7 cellular contexts compared by ENCODE assay signal in genomic region chrX:54921427-54922021, GRCh38. TPM values are rescaled to one million over a fixed set of nuclear protein-coding genes. Genes with fewer than 3 reads are reported as not detected.
DNase-seq lines count a peak whose midpoint lies in the region; ATAC-seq and TF ChIP-seq lines count a peak whose summit lies in the region.

No MANE protein-coding gene starts in this region.

- peaks cover 22% of the 10 kb centered on the region for H3K4me1 Mint-ChIP-seq in dendritic cell treated with granulocyte-macrophage colony-stimulating factor and Interleukin-4, amounts not matched to agents 40 ng/mL and 50 ng/mL, for 4 days (ENCODE audit: low read depth)

- peaks cover 26% of the 10 kb centered on the region for H3K27me3 Mint-ChIP-seq in dendritic cell treated with granulocyte-macrophage colony-stimulating factor and Interleukin-4, amounts not matched to agents 40 ng/mL and 50 ng/mL, for 4 days

- WGBS in lower leg skin, 2 donors: 4 to 34% methylated on average over 24 to 29 of the region's 29 CpGs

- H3K4me3 ChIP-seq in lower leg skin (ENCODE audit: low read depth, poor library complexity, severe bottlenecking): peak overlapping the region; percentile 28

- intact Hi-C loops in dendritic cell treated with granulocyte-macrophage colony-stimulating factor and Interleukin-4, amounts not matched to agents 40 ng/mL and 50 ng/mL, for 4 days (cut with micrococcal nuclease): loop anchor here (10.0 kb wide), 1 partner anchor 63 kb away; no protein-coding TSS in a partner anchor
- intact Hi-C loops in lower leg skin (cut with DNase I; ENCODE audit: low total_unique reads): no loop called here

- H3K4me3 Mint-ChIP-seq in dendritic cell treated with granulocyte-macrophage colony-stimulating factor and Interleukin-4, amounts not matched to agents 40 ng/mL and 50 ng/mL, for 4 days: peak overlapping the region; percentile 66

- no peak for TF ChIP-seq CTCF in lower leg skin (IDR thresholded peaks at IDR 0.05)

- H3K36me3 Mint-ChIP-seq in dendritic cell treated with granulocyte-macrophage colony-stimulating factor and Interleukin-4, amounts not matched to agents 40 ng/mL and 50 ng/mL, for 4 days (ENCODE audit: low read depth): no peaks in the 10 kb centered on the region

- DNase-seq in NCI-H1436 treated with DMSO at 0.1 percent for 48 hours (lab: John Stamatoyannopoulos, UW) (peak; percentile 42), lower leg skin (ENCODE audit: low spot score in 2 of 2) (no peak), HT-29 (ENCODE audit: low spot score) (no peak)
- DNase-seq in activated CD4-positive, alpha-beta T cell treated with anti-CD3 and anti-CD28 coated beads for 48 hours: peak; percentile 70
- peak; percentile 57 for DNase-seq in stimulated activated CD4-positive, alpha-beta T cell treated with anti-CD3 and anti-CD28 coated beads, Interleukin-4, amount 100 ng/mL, for 1 hour

- peak; percentile 63 for ATAC-seq in GM19328 (IDR thresholded peaks at IDR 0.05; ENCODE audit: unreplicated experiment)

- no peaks in the 10 kb centered on the region for H3K9me3 Mint-ChIP-seq in dendritic cell treated with granulocyte-macrophage colony-stimulating factor and Interleukin-4, amounts not matched to agents 40 ng/mL and 50 ng/mL, for 4 days

- H3K27ac Mint-ChIP-seq in dendritic cell treated with granulocyte-macrophage colony-stimulating factor and Interleukin-4, amounts not matched to agents 40 ng/mL and 50 ng/mL, for 4 days: peak overlapping the region; percentile 63

- no peak for TF ChIP-seq POLR2A in lower leg skin (IDR thresholded peaks at IDR 0.05)

RNA-seq across cellular contexts. Expression of gene TRO, which starts 0.9 kb away (rescaled TPM):
- total RNA-seq in lower leg skin: 1 to 10 TPM in 2 of 4 donors, under 1 TPM in 2; 0.08 to 2.8 (median 1.0) TPM
- not detected in 2 replicates for total RNA-seq in HT-29 (2014; rRNA removed; shearing (Covaris generic))

Comparison
In these comparisons a context has a peak if more than half of its experiments do, and no peak if none do; other contexts are left out.
1. DNase-seq: peak in NCI-H1436 treated with DMSO at 0.1 percent for 48 hours (single experiment), activated CD4-positive, alpha-beta T cell treated with anti-CD3 and anti-CD28 coated beads for 48 hours (single experiment) and stimulated activated CD4-positive, alpha-beta T cell treated with anti-CD3 and anti-CD28 coated beads, Interleukin-4, amount 100 ng/mL, for 1 hour (single experiment); none in lower leg skin (0 of 2) and HT-29 (single experiment).